In the genomic region with DNA sequence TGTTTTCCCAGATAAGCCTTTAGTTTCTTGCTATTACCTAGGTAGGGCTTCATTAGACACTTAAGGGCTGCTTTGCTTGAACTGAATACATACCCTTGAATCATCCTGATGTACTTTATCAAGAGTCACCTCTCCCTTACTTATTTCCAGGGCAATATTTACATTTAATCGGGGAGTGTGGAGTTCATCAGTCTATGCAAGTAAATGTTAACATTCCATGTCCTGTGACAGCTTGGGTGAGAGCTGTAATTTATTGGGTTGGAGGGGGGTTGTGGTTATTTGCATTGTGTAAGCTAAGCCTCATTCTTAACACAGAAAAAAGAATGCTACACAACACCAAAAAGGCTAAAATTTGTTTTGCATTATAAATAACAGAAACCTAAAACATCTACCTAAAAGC, we compare ENCODE assay signal across 20 cellular contexts. TPM values are rescaled to one million over a fixed set of nuclear protein-coding genes. Genes with fewer than 3 reads are reported as not detected.
A peak's percentile ranks its signal among the peaks of the same experiment; 100 is the strongest.
DNase-seq lines count a peak whose midpoint lies in the region; TF ChIP-seq lines count a peak whose summit lies in the region.
"Had no signal": no experiment of that assay in that cellular context is flagged by ENCODE, and none has a peak within 500 bp of the region (broad histone marks: within the 10 kb centered on the region; RNA-seq: fewer than 3 reads in every experiment).

No MANE protein-coding gene starts in this region.

- CTCF ChIA-PET in AG04450 (lab: Charles Lee) (no interaction called here), HEK293T (lab: Yijun Ruan, JAX) (no interaction called here)

- peaks cover 0 to 8% (median 0%) of the 10 kb centered on the region in 4 donors for H3K4me1 ChIP-seq in tibial nerve
- H3K4me1 ChIP-seq: SJCRH30 had no signal

- H3K27ac Mint-ChIP-seq in activated T-helper 1 cell treated with anti-CD3 and anti-CD28 coated beads, Interleukin-12 subunit alpha, Interleukin-12 subunit beta, Interleukin-2, Interleukin-4 antibody, amounts not matched to agents 30 ng/mL and 10 ng/mL and 1 ng/mL, durations not matched to agents 14 hours and 24 hours and 36 hours = no peak overlapping the region
- H3K27ac Mint-ChIP-seq: CD8-positive, alpha-beta memory T cell had no signal

- TF ChIP-seq CTCF in AG04450 (IDR thresholded peaks at IDR 0.05; ENCODE audit: low read depth, low read length) (no peak), VCaP (conservative IDR thresholded peaks at IDR 0.05) (no peak), tibial nerve (IDR thresholded peaks at IDR 0.05) (no peak)

- H3K4me1 Mint-ChIP-seq in activated T-helper 1 cell treated with anti-CD3 and anti-CD28 coated beads, Interleukin-12 subunit alpha, Interleukin-12 subunit beta, Interleukin-2, Interleukin-4 antibody, amounts not matched to agents 30 ng/mL and 10 ng/mL and 1 ng/mL, durations not matched to agents 14 hours and 24 hours and 36 hours (ENCODE audit: low read depth) = peaks cover 5% of the 10 kb centered on the region
- H3K4me1 Mint-ChIP-seq: CD8-positive, alpha-beta memory T cell had no signal

- H3K27ac ChIP-seq in AG04450 (ENCODE audit: low read depth, low read length) (no peak overlapping the region), VCaP (peak overlapping the region; percentile 82), tibial nerve (no peak overlapping the region)
- H3K27ac ChIP-seq: C4-2B, SJCRH30 had no signal

- H3K9me3 ChIP-seq in AG04450 (ENCODE audit: control insufficient read depth, insufficient read depth, low read length) = no peaks in the 10 kb centered on the region
- H3K9me3 ChIP-seq in tibial nerve = no peaks in the 10 kb centered on the region
- H3K9me3 ChIP-seq: MG63, SJCRH30 had no signal

- DNase-seq in AG04450 (ENCODE audit: low read depth, low spot score) = peak; percentile 33
- no peak for DNase-seq in HEK293T (ENCODE audit: extremely low spot score)
- DNase-seq in left kidney (ENCODE audit: low read depth, low spot score) = peak; percentile 60
- no peak for DNase-seq in NCI-H1048 (lab: John Stamatoyannopoulos, UW)
- DNase-seq in EL = no peak
- no peak for DNase-seq in activated T-helper 1 cell treated with anti-CD3 and anti-CD28 coated beads, Interleukin-12 subunit alpha, Interleukin-12 subunit beta, Interleukin-2, Interleukin-4 antibody, amounts not matched to agents 30 ng/mL and 10 ng/mL and 1 ng/mL, durations not matched to agents 14 hours and 24 hours and 36 hours (ENCODE audit: low spot score)
- no peak for DNase-seq in tibial nerve (ENCODE audit: low spot score in 2 of 2)
- DNase-seq: 8988T; CD8-positive, alpha-beta memory T cell; Karpas-422; MG63; NCI-H1092 treated with DMSO at 0.1 percent for 48 hours; NCI-H2029 treated with DMSO at 0.1 percent for 48 hours; NCI-H345; NCI-H524; NCI-H82; SJCRH30 had no signal

- no peak overlapping the region for H3K4me3 Mint-ChIP-seq in activated T-helper 1 cell treated with anti-CD3 and anti-CD28 coated beads, Interleukin-12 subunit alpha, Interleukin-12 subunit beta, Interleukin-2, Interleukin-4 antibody, amounts not matched to agents 30 ng/mL and 10 ng/mL and 1 ng/mL, durations not matched to agents 14 hours and 24 hours and 36 hours
- H3K4me3 Mint-ChIP-seq: CD8-positive, alpha-beta memory T cell had no signal

- POLR2A ChIA-PET in AG04450 (lab: Yijun Ruan, JAX) (interaction anchor here (0.5 to 0.7 kb wide), 2 partner anchors 46 to 329 kb away, joined by 3 read pairs; no protein-coding TSS in a partner anchor), HEK293T (lab: Yijun Ruan, JAX) (no interaction called here)

- no peak for TF ChIP-seq POLR2A in tibial nerve (IDR thresholded peaks at IDR 0.05)

- no peaks in the 10 kb centered on the region for H3K36me3 Mint-ChIP-seq in activated T-helper 1 cell treated with anti-CD3 and anti-CD28 coated beads, Interleukin-12 subunit alpha, Interleukin-12 subunit beta, Interleukin-2, Interleukin-4 antibody, amounts not matched to agents 30 ng/mL and 10 ng/mL and 1 ng/mL, durations not matched to agents 14 hours and 24 hours and 36 hours (ENCODE audit: low read depth)
- H3K36me3 Mint-ChIP-seq: CD8-positive, alpha-beta memory T cell had no signal

- H3K27me3 ChIP-seq in AG04450 (ENCODE audit: control insufficient read depth, insufficient read depth, low read length) (no peaks in the 10 kb centered on the region), tibial nerve (no peaks in the 10 kb centered on the region)
- H3K27me3 ChIP-seq: MG63, SJCRH30 had no signal

- H3K4me3 ChIP-seq in AG04450 (ENCODE audit: low read depth, low read length) (no peak overlapping the region), tibial nerve (no peak overlapping the region)
- H3K4me3 ChIP-seq: MG63, SJCRH30 had no signal

- intact Hi-C loops in activated T-helper 1 cell treated with anti-CD3 and anti-CD28 coated beads, Interleukin-12 subunit alpha, Interleukin-12 subunit beta, Interleukin-2, Interleukin-4 antibody, amounts not matched to agents 30 ng/mL and 10 ng/mL and 1 ng/mL, durations not matched to agents 14 hours and 24 hours and 36 hours (cut with micrococcal nuclease) = no loop called here

- no peaks in the 10 kb centered on the region for H3K27me3 Mint-ChIP-seq in activated T-helper 1 cell treated with anti-CD3 and anti-CD28 coated beads, Interleukin-12 subunit alpha, Interleukin-12 subunit beta, Interleukin-2, Interleukin-4 antibody, amounts not matched to agents 30 ng/mL and 10 ng/mL and 1 ng/mL, durations not matched to agents 14 hours and 24 hours and 36 hours (ENCODE audit: insufficient read depth)
- H3K27me3 Mint-ChIP-seq: CD8-positive, alpha-beta memory T cell had no signal

- 39 to 75% methylated on average over 1 of the region's 1 CpG for WGBS in tibial nerve, 2 donors

- TF ChIP-seq EP300 in tibial nerve (IDR thresholded peaks at IDR 0.05) = no peak

- H3K9me3 Mint-ChIP-seq in activated T-helper 1 cell treated with anti-CD3 and anti-CD28 coated beads, Interleukin-12 subunit alpha, Interleukin-12 subunit beta, Interleukin-2, Interleukin-4 antibody, amounts not matched to agents 30 ng/mL and 10 ng/mL and 1 ng/mL, durations not matched to agents 14 hours and 24 hours and 36 hours = no peaks in the 10 kb centered on the region
- H3K9me3 Mint-ChIP-seq: CD8-positive, alpha-beta memory T cell had no signal

- H3K36me3 ChIP-seq in tibial nerve = no peaks in the 10 kb centered on the region
- H3K36me3 ChIP-seq: MG63, SJCRH30 had no signal

TF ChIP-seq in HEK293T, 16 proteins besides CTCF, POLR2A, EP300 and RAD21:
- TF ChIP-seq, protein P1, sequence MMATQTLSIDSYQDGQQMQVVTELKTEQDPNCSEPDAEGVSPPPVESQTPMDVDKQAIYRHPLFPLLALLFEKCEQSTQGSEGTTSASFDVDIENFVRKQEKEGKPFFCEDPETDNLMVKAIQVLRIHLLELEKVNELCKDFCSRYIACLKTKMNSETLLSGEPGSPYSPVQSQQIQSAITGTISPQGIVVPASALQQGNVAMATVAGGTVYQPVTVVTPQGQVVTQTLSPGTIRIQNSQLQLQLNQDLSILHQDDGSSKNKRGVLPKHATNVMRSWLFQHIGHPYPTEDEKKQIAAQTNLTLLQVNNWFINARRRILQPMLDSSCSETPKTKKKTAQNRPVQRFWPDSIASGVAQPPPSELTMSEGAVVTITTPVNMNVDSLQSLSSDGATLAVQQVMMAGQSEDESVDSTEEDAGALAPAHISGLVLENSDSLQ (IDR thresholded peaks at IDR 0.05) = peak; percentile 84
- no peak for TF ChIP-seq ZNF384 (IDR thresholded peaks at IDR 0.05)
- no peak for TF ChIP-seq HDGF (IDR thresholded peaks at IDR 0.05; ENCODE audit: borderline replicate concordance)
- no peak for TF ChIP-seq SP1 (IDR thresholded peaks at IDR 0.05)

RNA-seq across cellular contexts. Expression of gene KCNJ16, which starts 16.7 kb away (rescaled TPM):
- polyA plus RNA-seq in AG04450 (2011; rRNA removed) = not detected in 2 replicates
- not detected in 2 replicates for polyA minus RNA-seq in AG04450 (2011; rRNA and poly(A)+ RNA removed)
- not detected in 2 replicates for total RNA-seq in activated T-helper 1 cell treated with anti-CD3 and anti-CD28 coated beads, Interleukin-12 subunit alpha, Interleukin-12 subunit beta, Interleukin-2, Interleukin-4 antibody, amounts not matched to agents 30 ng/mL and 10 ng/mL and 1 ng/mL, durations not matched to agents 14 hours and 24 hours and 36 hours
- 10 to 100 TPM in 3 of 4 donors, 1 to 10 TPM in 1; 2.4 to 36.2 (median 22.4) TPM for total RNA-seq in tibial nerve
- total RNA-seq: CD8-positive, alpha-beta memory T cell; HT1080; SJCRH30 had no signal
- polyA plus RNA-seq: CD8-positive, alpha-beta memory T cell had no signal

Comparison
In these comparisons a context has a peak if more than half of its experiments do, and no peak if none do; other contexts are left out.
1. DNase-seq: peak in AG04450 (single experiment) and left kidney (single experiment); none in HEK293T (single experiment), NCI-H1048 (single experiment), EL (single experiment), activated T-helper 1 cell treated with anti-CD3 and anti-CD28 coated beads, Interleukin-12 subunit alpha, Interleukin-12 subunit beta, Interleukin-2, Interleukin-4 antibody, amounts not matched to agents 30 ng/mL and 10 ng/mL and 1 ng/mL, durations not matched to agents 14 hours and 24 hours and 36 hours (single experiment) and tibial nerve (0 of 2).